Comparison of ENCODE assay signal across 2 cellular contexts in genomic region chr5:142390303-142390840, GRCh38.
TF ChIP-seq lines count a peak whose summit lies in the region.

No MANE protein-coding gene starts in this region.

TF ChIP-seq in A549, 52 proteins besides CTCF, POLR2A, EP300 and RAD21 (continued from another document):
- TF ChIP-seq MAZ (IDR thresholded peaks at IDR 0.05; ENCODE audit: borderline replicate concordance, low read depth, low read length) (no peak), ATOH8 (CRISPR knock-in tag; IDR thresholded peaks at IDR 0.05; ENCODE audit: low read depth) (no peak), MAFK (IDR thresholded peaks at IDR 0.05; ENCODE audit: partially characterized antibody) (no peak), USF2 (IDR thresholded peaks at IDR 0.05) (no peak), RFX5 (IDR thresholded peaks at IDR 0.05) (no peak), SMC3 (IDR thresholded peaks at IDR 0.05) (no peak), FOXS1 (CRISPR knock-in tag; IDR thresholded peaks at IDR 0.05) (no peak), E2F6 (IDR thresholded peaks at IDR 0.05; ENCODE audit: borderline replicate concordance, low read depth) (no peak), JUNB (IDR thresholded peaks at IDR 0.05) (no peak), TFCP2L1 (CRISPR knock-in tag; IDR thresholded peaks at IDR 0.05) (no peak)

TF ChIP-seq in IMR-90, 13 proteins besides CTCF, POLR2A, EP300 and RAD21 (continued from another document):
- TF ChIP-seq MAZ (IDR thresholded peaks at IDR 0.05; ENCODE audit: borderline replicate concordance, low read depth, low read length) (no peak), MXI1 (IDR thresholded peaks at IDR 0.05; ENCODE audit: borderline replicate concordance, low read depth, low read length) (no peak), RCOR1 (IDR thresholded peaks at IDR 0.05; ENCODE audit: insufficient replicate concordance, low read length) (no peak)
